ENCODE assay signal across 16 cellular contexts in the genomic region with DNA sequence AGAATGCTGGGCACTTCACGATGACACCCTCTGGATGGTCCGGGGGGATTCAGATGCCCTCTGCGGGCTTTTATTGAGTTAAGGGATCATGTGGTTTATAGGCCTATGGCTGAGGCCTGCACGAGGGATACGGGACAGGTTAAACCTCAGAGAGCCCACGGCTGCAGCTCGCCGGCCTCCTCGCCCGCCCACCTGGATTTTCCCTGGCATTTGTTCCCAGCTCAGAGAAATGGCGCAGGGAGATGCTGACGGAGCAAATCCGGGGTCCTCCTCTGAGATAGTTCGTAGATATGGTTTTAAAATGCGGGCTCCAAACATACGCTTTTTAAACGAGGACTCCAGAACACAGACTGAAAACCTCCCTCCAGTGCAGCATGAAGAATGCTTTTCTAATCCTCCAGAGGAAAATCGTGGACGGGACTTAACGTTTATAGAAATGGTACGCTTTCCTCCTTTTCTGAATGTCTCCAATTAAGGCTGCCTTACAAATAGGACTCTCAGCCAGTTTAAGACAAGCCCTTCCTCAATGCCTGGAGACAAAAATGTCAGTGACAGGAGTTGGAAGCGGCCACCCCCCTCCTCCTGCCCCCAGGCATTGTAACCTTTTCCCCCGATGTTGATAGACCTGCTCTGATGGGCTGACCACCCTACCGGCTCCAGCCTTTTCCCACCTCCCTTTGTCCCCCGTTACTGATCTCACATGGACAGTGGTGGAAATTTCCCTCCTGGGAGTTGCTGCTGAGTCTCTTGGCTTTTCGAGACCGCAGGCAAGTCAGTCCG. TPM values are rescaled to one million over a fixed set of nuclear protein-coding genes. Genes with fewer than 3 reads are reported as not detected.
A peak's percentile ranks its signal among the peaks of the same experiment; 100 is the strongest.
DNase-seq lines count a peak whose midpoint lies in the region; ATAC-seq and TF ChIP-seq lines count a peak whose summit lies in the region.
"Had no signal": no experiment of that assay in that cellular context is flagged by ENCODE, and none has a peak within 500 bp of the region (broad histone marks: within the 10 kb centered on the region; RNA-seq: fewer than 3 reads in every experiment).

No MANE protein-coding gene starts in this region.

- H3K4me1 ChIP-seq in heart right ventricle: peaks cover 27 to 93% (median 84%) of the 10 kb centered on the region in 9 donors
- H3K4me1 ChIP-seq: SJSA1 had no signal

- peak overlapping the region; percentile 31 for H3K27ac Mint-ChIP-seq in activated CD4-positive, alpha-beta T cell treated with anti-CD3 and anti-CD28 coated beads, Interleukin-2, amount 10 ng/mL, durations not matched to agents 24 days and 14 days

- no peaks in the 10 kb centered on the region for H3K9me3 ChIP-seq in heart right ventricle
- H3K9me3 ChIP-seq: SJSA1, thoracic aorta had no signal

- intact Hi-C loops in activated CD4-positive, alpha-beta T cell treated with anti-CD3 and anti-CD28 coated beads, Interleukin-2, amount 10 ng/mL, durations not matched to agents 24 days and 14 days (cut with micrococcal nuclease): no loop called here
- intact Hi-C loops in heart right ventricle (cut with DNase I): no loop called here

- H3K9me3 Mint-ChIP-seq in activated CD4-positive, alpha-beta T cell treated with anti-CD3 and anti-CD28 coated beads, Interleukin-2, amount 10 ng/mL, durations not matched to agents 24 days and 14 days: no peaks in the 10 kb centered on the region

- peak overlapping the region in 9 of 10 donors; percentile 4 to 84 (median 63) for H3K27ac ChIP-seq in heart right ventricle
- H3K27ac ChIP-seq: SJSA1 had no signal

- peaks cover 0 to 94% (median 26%) of the 10 kb centered on the region in 9 donors for H3K36me3 ChIP-seq in heart right ventricle
- H3K36me3 ChIP-seq: SJSA1 had no signal

- WGBS in heart right ventricle, 2 donors: 72 to 75% methylated on average over 28 of the region's 28 CpGs

- DNase-seq in activated CD4-positive, alpha-beta T cell treated with anti-CD3 and anti-CD28 coated beads, Interleukin-2, amount 10 ng/mL, durations not matched to agents 24 days and 14 days: no peak
- DNase-seq in activated CD4-positive, alpha-beta T cell treated with anti-CD3 and anti-CD28 coated beads, Interleukin-2, amount 50 U/mL, for 1 hour: no peak
- DNase-seq in activated CD8-positive, alpha-beta memory T cell treated with anti-CD3 and anti-CD28 coated beads, Interleukin-2, amount 50 U/mL, for 48 hours: peak; percentile 47
- DNase-seq in heart right ventricle (no peak), NCI-H526 (lab: John Stamatoyannopoulos, UW) (no peak)
- peak; percentile 20 for DNase-seq in stimulated activated CD8-positive, alpha-beta memory T cell treated with anti-CD3 and anti-CD28 coated beads, Interleukin-4, amount 100 ng/mL, for 48 hours
- DNase-seq in activated CD4-positive, CD25-positive, alpha-beta regulatory T cell treated with anti-CD3 and anti-CD28 coated beads, Interleukin-2, amount 50 U/mL, for 72 hours: no peak
- DNase-seq: amniotic stem cell, hippocampal formation, mammary epithelial cell, NCI-H1105, NCI-H748 treated with DMSO at 0.1 percent for 48 hours had no signal

- H3K4me3 Mint-ChIP-seq in activated CD4-positive, alpha-beta T cell treated with anti-CD3 and anti-CD28 coated beads, Interleukin-2, amount 10 ng/mL, durations not matched to agents 24 days and 14 days: peak overlapping the region; percentile 9

- TF ChIP-seq CTCF in heart right ventricle (IDR thresholded peaks at IDR 0.05): no peak

- H3K36me3 Mint-ChIP-seq in activated CD4-positive, alpha-beta T cell treated with anti-CD3 and anti-CD28 coated beads, Interleukin-2, amount 10 ng/mL, durations not matched to agents 24 days and 14 days (ENCODE audit: low read depth): peaks cover 94% of the 10 kb centered on the region

- no peak overlapping the region for H3K4me3 ChIP-seq in heart right ventricle
- H3K4me3 ChIP-seq: SJSA1 had no signal

- H3K27me3 Mint-ChIP-seq in activated CD4-positive, alpha-beta T cell treated with anti-CD3 and anti-CD28 coated beads, Interleukin-2, amount 10 ng/mL, durations not matched to agents 24 days and 14 days: no peaks in the 10 kb centered on the region

- no peaks in the 10 kb centered on the region for H3K27me3 ChIP-seq in heart right ventricle

- H3K4me1 Mint-ChIP-seq in activated CD4-positive, alpha-beta T cell treated with anti-CD3 and anti-CD28 coated beads, Interleukin-2, amount 10 ng/mL, durations not matched to agents 24 days and 14 days: peaks cover 85% of the 10 kb centered on the region

- no peak for ATAC-seq in heart right ventricle
- ATAC-seq in HG02970 (IDR thresholded peaks at IDR 0.05; ENCODE audit: low FRiP score, unreplicated experiment): no peak

RNA-seq across cellular contexts. Expression of a gene that starts 16.6 kb away (rescaled TPM):
- 607 and 615 TPM in 2 replicates for total RNA-seq in activated CD4-positive, alpha-beta T cell treated with anti-CD3 and anti-CD28 coated beads, Interleukin-2, amount 10 ng/mL, durations not matched to agents 24 days and 14 days
- 100 to 1,000 TPM; 176 to 515 (median 381) TPM for total RNA-seq in heart right ventricle
- 10 to 100 TPM; 27.5 to 28.4 TPM for polyA plus RNA-seq in heart right ventricle
- total RNA-seq: A172 had no signal

RNA-seq across cellular contexts. Expression of a gene that starts 30.8 kb away (rescaled TPM):
- total RNA-seq in activated CD4-positive, alpha-beta T cell treated with anti-CD3 and anti-CD28 coated beads, Interleukin-2, amount 10 ng/mL, durations not matched to agents 24 days and 14 days: 13.4 TPM in 2 replicates
- 10 to 100 TPM; 10.9 to 15.5 (median 13.7) TPM for total RNA-seq in heart right ventricle
- 1 to 10 TPM; 3.7 to 5.4 TPM for polyA plus RNA-seq in heart right ventricle

Comparison
In these comparisons a context has a peak if more than half of its experiments do, and no peak if none do; other contexts are left out.
1. DNase-seq: peak in activated CD8-positive, alpha-beta memory T cell treated with anti-CD3 and anti-CD28 coated beads, Interleukin-2, amount 50 U/mL, for 48 hours (single experiment) and stimulated activated CD8-positive, alpha-beta memory T cell treated with anti-CD3 and anti-CD28 coated beads, Interleukin-4, amount 100 ng/mL, for 48 hours (single experiment); none in activated CD4-positive, alpha-beta T cell treated with anti-CD3 and anti-CD28 coated beads, Interleukin-2, amount 10 ng/mL, durations not matched to agents 24 days and 14 days (single experiment), activated CD4-positive, alpha-beta T cell treated with anti-CD3 and anti-CD28 coated beads, Interleukin-2, amount 50 U/mL, for 1 hour (single experiment), heart right ventricle (0 of 2), NCI-H526 (0 of 2) and activated CD4-positive, CD25-positive, alpha-beta regulatory T cell treated with anti-CD3 and anti-CD28 coated beads, Interleukin-2, amount 50 U/mL, for 72 hours (single experiment).